Comparison of ENCODE assay signal across 8 cellular contexts in genomic region chr4:37978509-37978908, GRCh38. TPM values are rescaled to one million over a fixed set of nuclear protein-coding genes. Genes with fewer than 3 reads are reported as not detected.
A peak's percentile ranks its signal among the peaks of the same experiment; 100 is the strongest.
DNase-seq lines count a peak whose midpoint lies in the region; ATAC-seq, FAIRE-seq and TF ChIP-seq lines count a peak whose summit lies in the region.

No MANE protein-coding gene starts in this region.

- no peak overlapping the region for H3K9ac ChIP-seq in smooth muscle cell (ENCODE audit: low read depth)

- peaks cover 4% of the 10 kb centered on the region for H3K36me3 ChIP-seq in SJSA1
- H3K36me3 ChIP-seq in smooth muscle cell (ENCODE audit: low read depth) = no peaks in the 10 kb centered on the region

- 42% methylated on average over 4 of the region's 4 CpGs for WGBS in smooth muscle cell (ENCODE audit: low lambda C conversion rate)

- no peak for TF ChIP-seq POLR2A in GM12891 (IDR thresholded peaks at IDR 0.05; ENCODE audit: low read depth, low read length)

- peak overlapping the region; percentile 87 for H3K4me3 ChIP-seq in SJSA1
- H3K4me3 ChIP-seq in fibroblast of villous mesenchyme (ENCODE audit: low read depth, low read length) = peak overlapping the region; percentile 68
- H3K4me3 ChIP-seq in smooth muscle cell = peak overlapping the region; percentile 82

- peak overlapping the region; percentile 89 for H3K4me2 ChIP-seq in smooth muscle cell

- ATAC-seq in GM21825 (IDR thresholded peaks at IDR 0.05; ENCODE audit: unreplicated experiment) (no peak), HG03439 (IDR thresholded peaks at IDR 0.05; ENCODE audit: unreplicated experiment) (no peak)

- H3K27ac ChIP-seq in SJSA1 (no peak overlapping the region), smooth muscle cell (ENCODE audit: low read depth) (peak overlapping the region; percentile 71)

- no peaks in the 10 kb centered on the region for H3K9me3 ChIP-seq in SJSA1 (replicated peaks)
- H3K9me3 ChIP-seq in smooth muscle cell (replicated peaks; ENCODE audit: low read depth) = no peaks in the 10 kb centered on the region

- TF ChIP-seq CTCF in fibroblast of villous mesenchyme (IDR thresholded peaks at IDR 0.05; ENCODE audit: insufficient read depth, low read depth, low read length) (no peak), smooth muscle cell (IDR thresholded peaks at IDR 0.05; ENCODE audit: borderline replicate concordance, insufficient read depth, poor library complexity, severe bottlenecking) (no peak)

- H4K20me1 ChIP-seq in smooth muscle cell (ENCODE audit: low read depth) = peaks cover 21% of the 10 kb centered on the region

- H3K27me3 ChIP-seq in SJSA1 (replicated peaks) = no peaks in the 10 kb centered on the region
- no peaks in the 10 kb centered on the region for H3K27me3 ChIP-seq in smooth muscle cell (ENCODE audit: low read depth)

- H3F3A ChIP-seq in smooth muscle cell (ENCODE audit: low read depth) = no peaks in the 10 kb centered on the region

- FAIRE-seq in GM12891 (lab: Jason Lieb, UNC) (no peak), RCC 7860 (lab: Jason Lieb, UNC) (no peak)

- H2AFZ ChIP-seq in smooth muscle cell (ENCODE audit: low read depth) = no peak overlapping the region

- H3K79me2 ChIP-seq in smooth muscle cell (ENCODE audit: low read depth) = peaks cover 44% of the 10 kb centered on the region

- DNase-seq in GM12891 (ENCODE audit: insufficient read length, low spot score) (no peak), SJSA1 (ENCODE audit: low read depth in 1 of 2, low spot score in 2 of 2) (no peak), fibroblast of villous mesenchyme (ENCODE audit: low read depth) (no peak), smooth muscle cell (lab: John Stamatoyannopoulos, UW; ENCODE audit: unreplicated experiment) (no peak), RCC 7860 (ENCODE audit: low spot score) (no peak), DMS79 treated with DMSO at 0.1 percent for 48 hours (lab: John Stamatoyannopoulos, UW) (no peak)

- H3K4me1 ChIP-seq in SJSA1 (replicated peaks) = peaks cover 26% of the 10 kb centered on the region
- peaks cover 25% of the 10 kb centered on the region for H3K4me1 ChIP-seq in smooth muscle cell (ENCODE audit: low read depth)

TF ChIP-seq in GM12891, 5 proteins besides CTCF, POLR2A, EP300 and RAD21:
- TF ChIP-seq SPI1 (IDR thresholded peaks at IDR 0.05; ENCODE audit: low read depth, low read length) = peak; percentile 52; the same call in 1 of the 2 replicates
- TF ChIP-seq TAF1 (IDR thresholded peaks at IDR 0.05; ENCODE audit: low read depth, low read length) = no peak
TF ChIP-seq in GM12891: peak in this region for 1.

RNA-seq across cellular contexts. Expression of gene PTTG2, which starts 18.3 kb away (rescaled TPM):
- not detected for polyA plus RNA-seq in GM12891 (2012; ENCODE audit: low read depth, missing spikeins)
- not detected in 2 replicates for total RNA-seq in SJSA1 (2014; rRNA removed; shearing (Covaris generic))
- total RNA-seq in fibroblast of villous mesenchyme = 0.43 and 0.64 TPM in 2 replicates
- not detected in 2 replicates for total RNA-seq in smooth muscle cell
- polyA plus RNA-seq in smooth muscle cell = not detected in 2 replicates
